8 cellular contexts compared by ENCODE assay signal in genomic region chr10:132961864-132962622, GRCh38.
DNase-seq lines count a peak whose midpoint lies in the region; ATAC-seq and TF ChIP-seq lines count a peak whose summit lies in the region.

No MANE protein-coding gene starts in this region.

- peak; percentile 68 for ATAC-seq in HG03439 (IDR thresholded peaks at IDR 0.05; ENCODE audit: unreplicated experiment)
- ATAC-seq in activated CD4-positive, CD25-positive, alpha-beta regulatory T cell treated with anti-CD3 and anti-CD28 coated beads, Interleukin-2, amount 50 U/mL, for 24 hours: peak; percentile 80 to 82

- TF ChIP-seq CTCF in choroid plexus epithelial cell (conservative IDR thresholded peaks at IDR 0.05; ENCODE audit: low read depth, low read length): peak; percentile 20

- DNase-seq in SIG-M5 treated with dmso at 0.1 percent for 504 hours (lab: John Stamatoyannopoulos, UW; ENCODE audit: unreplicated experiment) (peak; percentile 11), SIG-M5 (lab: John Stamatoyannopoulos, UW) (no peak), choroid plexus epithelial cell (ENCODE audit: low read depth) (peak; percentile 83), NCI-H2107 (lab: John Stamatoyannopoulos, UW) (no peak)
- peak; percentile 73 to 76 for DNase-seq in stimulated activated CD4-positive, alpha-beta T cell treated with anti-CD3 and anti-CD28 coated beads, Interleukin-15, amount 100 ng/mL, for 48 hours (ENCODE audit: low read depth in 2 of 2)

- H3K27me3 ChIP-seq in layer of hippocampus (ENCODE audit: control insufficient read depth, insufficient read depth, low read length): no peaks in the 10 kb centered on the region

- H3K4me3 ChIP-seq in choroid plexus epithelial cell (ENCODE audit: low read depth, low read length): peak overlapping the region; percentile 70

- peak overlapping the region; percentile 38 for H3K27ac ChIP-seq in layer of hippocampus (ENCODE audit: low read depth, low read length)

Comparison
In these comparisons a context has a peak if more than half of its experiments do, and no peak if none do; other contexts are left out.
1. DNase-seq: peak in SIG-M5 treated with dmso at 0.1 percent for 504 hours (single experiment), choroid plexus epithelial cell (single experiment) and stimulated activated CD4-positive, alpha-beta T cell treated with anti-CD3 and anti-CD28 coated beads, Interleukin-15, amount 100 ng/mL, for 48 hours (2 of 2); none in SIG-M5 (single experiment) and NCI-H2107 (single experiment).